Comparison of ENCODE assay signal across 1 cellular context in the genomic region with DNA sequence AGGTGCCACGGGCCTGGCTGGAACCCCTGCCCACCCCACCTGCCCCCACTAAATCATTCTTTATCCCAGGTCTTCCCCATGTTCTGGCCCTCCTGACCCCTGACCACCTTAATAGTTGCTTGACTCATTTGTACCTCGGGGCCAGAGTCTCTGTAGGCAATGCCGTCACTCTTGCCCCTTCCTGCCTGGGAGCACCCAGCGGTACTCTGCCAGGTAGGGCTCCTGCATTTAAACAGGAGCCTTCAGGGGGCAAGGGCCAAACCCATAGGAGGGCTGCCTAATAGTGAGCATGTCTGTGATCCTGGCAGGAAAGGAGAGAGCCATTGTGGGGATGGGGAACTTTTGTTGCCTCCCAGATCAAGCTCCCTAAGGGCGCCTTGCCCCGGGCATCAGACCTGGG.
TF ChIP-seq lines count a peak whose summit lies in the region.

No MANE protein-coding gene starts in this region.

TF ChIP-seq in A549, 52 proteins besides CTCF, POLR2A, EP300 and RAD21:
- TF ChIP-seq, protein P1, sequence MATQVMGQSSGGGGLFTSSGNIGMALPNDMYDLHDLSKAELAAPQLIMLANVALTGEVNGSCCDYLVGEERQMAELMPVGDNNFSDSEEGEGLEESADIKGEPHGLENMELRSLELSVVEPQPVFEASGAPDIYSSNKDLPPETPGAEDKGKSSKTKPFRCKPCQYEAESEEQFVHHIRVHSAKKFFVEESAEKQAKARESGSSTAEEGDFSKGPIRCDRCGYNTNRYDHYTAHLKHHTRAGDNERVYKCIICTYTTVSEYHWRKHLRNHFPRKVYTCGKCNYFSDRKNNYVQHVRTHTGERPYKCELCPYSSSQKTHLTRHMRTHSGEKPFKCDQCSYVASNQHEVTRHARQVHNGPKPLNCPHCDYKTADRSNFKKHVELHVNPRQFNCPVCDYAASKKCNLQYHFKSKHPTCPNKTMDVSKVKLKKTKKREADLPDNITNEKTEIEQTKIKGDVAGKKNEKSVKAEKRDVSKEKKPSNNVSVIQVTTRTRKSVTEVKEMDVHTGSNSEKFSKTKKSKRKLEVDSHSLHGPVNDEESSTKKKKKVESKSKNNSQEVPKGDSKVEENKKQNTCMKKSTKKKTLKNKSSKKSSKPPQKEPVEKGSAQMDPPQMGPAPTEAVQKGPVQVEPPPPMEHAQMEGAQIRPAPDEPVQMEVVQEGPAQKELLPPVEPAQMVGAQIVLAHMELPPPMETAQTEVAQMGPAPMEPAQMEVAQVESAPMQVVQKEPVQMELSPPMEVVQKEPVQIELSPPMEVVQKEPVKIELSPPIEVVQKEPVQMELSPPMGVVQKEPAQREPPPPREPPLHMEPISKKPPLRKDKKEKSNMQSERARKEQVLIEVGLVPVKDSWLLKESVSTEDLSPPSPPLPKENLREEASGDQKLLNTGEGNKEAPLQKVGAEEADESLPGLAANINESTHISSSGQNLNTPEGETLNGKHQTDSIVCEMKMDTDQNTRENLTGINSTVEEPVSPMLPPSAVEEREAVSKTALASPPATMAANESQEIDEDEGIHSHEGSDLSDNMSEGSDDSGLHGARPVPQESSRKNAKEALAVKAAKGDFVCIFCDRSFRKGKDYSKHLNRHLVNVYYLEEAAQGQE (IDR thresholded peaks at IDR 0.05): no peak
- no peak for TF ChIP-seq MAX (IDR thresholded peaks at IDR 0.05)
- TF ChIP-seq KDM5A (IDR thresholded peaks at IDR 0.05): no peak
- TF ChIP-seq, protein P2, sequence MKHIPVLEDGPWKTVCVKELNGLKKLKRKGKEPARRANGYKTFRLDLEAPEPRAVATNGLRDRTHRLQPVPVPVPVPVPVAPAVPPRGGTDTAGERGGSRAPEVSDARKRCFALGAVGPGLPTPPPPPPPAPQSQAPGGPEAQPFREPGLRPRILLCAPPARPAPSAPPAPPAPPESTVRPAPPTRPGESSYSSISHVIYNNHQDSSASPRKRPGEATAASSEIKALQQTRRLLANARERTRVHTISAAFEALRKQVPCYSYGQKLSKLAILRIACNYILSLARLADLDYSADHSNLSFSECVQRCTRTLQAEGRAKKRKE (CRISPR knock-in tag; IDR thresholded peaks at IDR 0.05; ENCODE audit: low read depth): no peak
- no peak for TF ChIP-seq HOXB5 (CRISPR knock-in tag; IDR thresholded peaks at IDR 0.05)
- no peak for TF ChIP-seq JUNB (IDR thresholded peaks at IDR 0.05)
- no peak for TF ChIP-seq ZFP36 (IDR thresholded peaks at IDR 0.05; ENCODE audit: borderline replicate concordance, partially characterized antibody)
- TF ChIP-seq HMGXB4 (CRISPR knock-in tag; IDR thresholded peaks at IDR 0.05; ENCODE audit: borderline replicate concordance): no peak
- TF ChIP-seq, protein P3, sequence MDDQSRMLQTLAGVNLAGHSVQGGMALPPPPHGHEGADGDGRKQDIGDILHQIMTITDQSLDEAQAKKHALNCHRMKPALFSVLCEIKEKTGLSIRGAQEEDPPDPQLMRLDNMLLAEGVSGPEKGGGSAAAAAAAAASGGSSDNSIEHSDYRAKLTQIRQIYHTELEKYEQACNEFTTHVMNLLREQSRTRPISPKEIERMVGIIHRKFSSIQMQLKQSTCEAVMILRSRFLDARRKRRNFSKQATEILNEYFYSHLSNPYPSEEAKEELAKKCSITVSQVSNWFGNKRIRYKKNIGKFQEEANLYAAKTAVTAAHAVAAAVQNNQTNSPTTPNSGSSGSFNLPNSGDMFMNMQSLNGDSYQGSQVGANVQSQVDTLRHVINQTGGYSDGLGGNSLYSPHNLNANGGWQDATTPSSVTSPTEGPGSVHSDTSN (IDR thresholded peaks at IDR 0.05): no peak
- TF ChIP-seq HDAC2 (IDR thresholded peaks at IDR 0.05): no peak
- no peak for TF ChIP-seq EHF (CRISPR knock-in tag; IDR thresholded peaks at IDR 0.05)
- no peak for TF ChIP-seq HOXB13 (CRISPR knock-in tag; IDR thresholded peaks at IDR 0.05; ENCODE audit: low read depth)
- TF ChIP-seq JUN (IDR thresholded peaks at IDR 0.05): no peak
